ENCODE assay signal across 19 cellular contexts in genomic region chr3:52150860-52151259, GRCh38.
"Had no signal": no experiment of that assay in that cellular context is flagged by ENCODE, and none has a peak within 500 bp of the region (broad histone marks: within the 10 kb centered on the region; RNA-seq: fewer than 3 reads in every experiment).

No MANE protein-coding gene starts in this region.

- H3K36me3 ChIP-seq: lower lobe of right lung, ovary, sigmoid colon, thoracic aorta, transverse colon, upper lobe of right lung had no signal

- H3K27me3 Mint-ChIP-seq: stimulated activated memory B cell treated with anti-CD40 and anti-IgM and Interleukin-4, amounts not matched to agents 10 μg/mL and 1 μg/mL and 100 μg/mL, for 72 hours had no signal

- H3K27ac Mint-ChIP-seq: immature natural killer cell; nephron; stimulated activated memory B cell treated with anti-CD40 and anti-IgM and Interleukin-4, amounts not matched to agents 10 μg/mL and 1 μg/mL and 100 μg/mL, for 72 hours had no signal

- H3K36me3 Mint-ChIP-seq: immature natural killer cell; stimulated activated memory B cell treated with anti-CD40 and anti-IgM and Interleukin-4, amounts not matched to agents 10 μg/mL and 1 μg/mL and 100 μg/mL, for 72 hours had no signal

- H3K9me3 Mint-ChIP-seq: immature natural killer cell; nephron; stimulated activated memory B cell treated with anti-CD40 and anti-IgM and Interleukin-4, amounts not matched to agents 10 μg/mL and 1 μg/mL and 100 μg/mL, for 72 hours had no signal

- H3K4me3 ChIP-seq: dorsolateral prefrontal cortex, lower lobe of right lung, ovary, psoas muscle, sigmoid colon, thoracic aorta, transverse colon, upper lobe of right lung had no signal

- H3K27ac ChIP-seq: dorsolateral prefrontal cortex, lower lobe of right lung, ovary, psoas muscle, sigmoid colon, thoracic aorta, transverse colon, upper lobe of right lung had no signal

- ATAC-seq: left ventricle myocardium superior; lower lobe of right lung; psoas muscle; right cardiac atrium; stimulated activated memory B cell treated with anti-CD40 and anti-IgM and Interleukin-4, amounts not matched to agents 10 μg/mL and 1 μg/mL and 100 μg/mL, for 72 hours; stimulated activated naive CD8-positive, alpha-beta T cell treated with anti-CD3 and anti-CD28 coated beads, Interleukin-15, Interleukin-2, amounts not matched to agents 100 U/mL and 50 U/mL, for 24 hours; upper lobe of right lung had no signal

- H3K4me3 Mint-ChIP-seq: immature natural killer cell; stimulated activated memory B cell treated with anti-CD40 and anti-IgM and Interleukin-4, amounts not matched to agents 10 μg/mL and 1 μg/mL and 100 μg/mL, for 72 hours had no signal

- H3K9me3 ChIP-seq: lower lobe of right lung, ovary, psoas muscle, sigmoid colon, thoracic aorta, transverse colon, upper lobe of right lung had no signal

- H3K27me3 ChIP-seq: dorsolateral prefrontal cortex, ovary, sigmoid colon, transverse colon, upper lobe of right lung had no signal

- DNase-seq: cerebellar nuclear complex; dorsolateral prefrontal cortex; effector CD4-positive, alpha-beta T cell; hypothalamus; immature natural killer cell; left ventricle myocardium superior; lower lobe of right lung; occipital lobe; ovary; psoas muscle; right cardiac atrium; sigmoid colon; stimulated activated CD4-positive, alpha-beta T cell treated with anti-CD3 and anti-CD28 coated beads, Interleukin-4, amount 100 ng/mL, for 4 hours; stimulated activated naive CD8-positive, alpha-beta T cell treated with anti-CD3 and anti-CD28 coated beads, Interleukin-15, Interleukin-2, amounts not matched to agents 100 U/mL and 50 U/mL, for 24 hours; transverse colon; upper lobe of right lung had no signal
